1 cellular context compared by ENCODE assay signal in genomic region chr4:138773321-138773720, GRCh38.
TF ChIP-seq lines count a peak whose summit lies in the region.

No MANE protein-coding gene starts in this region.

TF ChIP-seq in K562, 482 proteins besides CTCF, POLR2A, EP300 and RAD21 (continued from another document and continues in another):
- TF ChIP-seq FUS (optimal IDR thresholded peaks at IDR 0.05; ENCODE audit: low read depth, low read length) (no peak), ZNF639 (CRISPR knock-in tag; conservative IDR thresholded peaks at IDR 0.05 in 1 of 2, IDR thresholded peaks at IDR 0.05 in 1 of 2) (no peak), ZSCAN29 (IDR thresholded peaks at IDR 0.05) (no peak), SMAD4 (CRISPR knock-in tag; conservative IDR thresholded peaks at IDR 0.05) (no peak), GTF3C2 (IDR thresholded peaks at IDR 0.05; ENCODE audit: borderline replicate concordance, extremely low read depth, insufficient read length) (no peak), LEF1 (IDR thresholded peaks at IDR 0.05) (0 out of 2 replicates have a peak, but pooled peaks have one; percentile 51), BDP1 (IDR thresholded peaks at IDR 0.05; ENCODE audit: insufficient read depth, insufficient read length) (no peak), KAT7 (CRISPR knock-in tag; IDR thresholded peaks at IDR 0.05; ENCODE audit: borderline replicate concordance) (no peak), ZBTB9 (CRISPR knock-in tag; IDR thresholded peaks at IDR 0.05) (no peak), NR2F6 (CRISPR knock-in tag; IDR thresholded peaks at IDR 0.05) (no peak), TBP (optimal IDR thresholded peaks at IDR 0.05; ENCODE audit: low read depth, low read length) (peak; percentile 44), ZNF121 (CRISPR knock-in tag; conservative IDR thresholded peaks at IDR 0.05) (no peak), ERF (CRISPR knock-in tag; IDR thresholded peaks at IDR 0.05) (no peak), NEUROD1 (IDR thresholded peaks at IDR 0.05; ENCODE audit: borderline replicate concordance, low read depth, low read length, partially characterized antibody) (no peak), HEY1 (CRISPR knock-in tag; IDR thresholded peaks at IDR 0.05; ENCODE audit: borderline replicate concordance) (no peak), CXXC5 (CRISPR knock-in tag; IDR thresholded peaks at IDR 0.05) (peak; percentile 28; the same call in 1 of the 2 replicates), RUNX1 (IDR thresholded peaks at IDR 0.05; ENCODE audit: low read depth) (no peak), STAT6 (CRISPR knock-in tag; IDR thresholded peaks at IDR 0.05) (no peak), NCOA2 (IDR thresholded peaks at IDR 0.05; ENCODE audit: partially characterized antibody in 2 of 2) (peak in 1 of 2 experiments; percentile 60), PREB (CRISPR knock-in tag; IDR thresholded peaks at IDR 0.05) (no peak), TAF7 (tag; IDR thresholded peaks at IDR 0.05) (no peak), ZNF280B (CRISPR knock-in tag; IDR thresholded peaks at IDR 0.05) (no peak), FOXO4 (CRISPR knock-in tag; IDR thresholded peaks at IDR 0.05) (no peak), RREB1 (CRISPR knock-in tag; IDR thresholded peaks at IDR 0.05) (no peak), NFYB (IDR thresholded peaks at IDR 0.05; ENCODE audit: extremely low read depth, insufficient read length) (no peak), NR3C1 (CRISPR knock-in tag; IDR thresholded peaks at IDR 0.05) (no peak), ZNF512 (tag; IDR thresholded peaks at IDR 0.05) (no peak), REST (CRISPR knock-in tag; IDR thresholded peaks at IDR 0.05; ENCODE audit: low read depth) (no peak), FOXA3 (CRISPR knock-in tag; conservative IDR thresholded peaks at IDR 0.05 in 1 of 2, IDR thresholded peaks at IDR 0.05 in 1 of 2) (no peak)
